Comparison of ENCODE assay signal across 1 cellular context in the genomic region with DNA sequence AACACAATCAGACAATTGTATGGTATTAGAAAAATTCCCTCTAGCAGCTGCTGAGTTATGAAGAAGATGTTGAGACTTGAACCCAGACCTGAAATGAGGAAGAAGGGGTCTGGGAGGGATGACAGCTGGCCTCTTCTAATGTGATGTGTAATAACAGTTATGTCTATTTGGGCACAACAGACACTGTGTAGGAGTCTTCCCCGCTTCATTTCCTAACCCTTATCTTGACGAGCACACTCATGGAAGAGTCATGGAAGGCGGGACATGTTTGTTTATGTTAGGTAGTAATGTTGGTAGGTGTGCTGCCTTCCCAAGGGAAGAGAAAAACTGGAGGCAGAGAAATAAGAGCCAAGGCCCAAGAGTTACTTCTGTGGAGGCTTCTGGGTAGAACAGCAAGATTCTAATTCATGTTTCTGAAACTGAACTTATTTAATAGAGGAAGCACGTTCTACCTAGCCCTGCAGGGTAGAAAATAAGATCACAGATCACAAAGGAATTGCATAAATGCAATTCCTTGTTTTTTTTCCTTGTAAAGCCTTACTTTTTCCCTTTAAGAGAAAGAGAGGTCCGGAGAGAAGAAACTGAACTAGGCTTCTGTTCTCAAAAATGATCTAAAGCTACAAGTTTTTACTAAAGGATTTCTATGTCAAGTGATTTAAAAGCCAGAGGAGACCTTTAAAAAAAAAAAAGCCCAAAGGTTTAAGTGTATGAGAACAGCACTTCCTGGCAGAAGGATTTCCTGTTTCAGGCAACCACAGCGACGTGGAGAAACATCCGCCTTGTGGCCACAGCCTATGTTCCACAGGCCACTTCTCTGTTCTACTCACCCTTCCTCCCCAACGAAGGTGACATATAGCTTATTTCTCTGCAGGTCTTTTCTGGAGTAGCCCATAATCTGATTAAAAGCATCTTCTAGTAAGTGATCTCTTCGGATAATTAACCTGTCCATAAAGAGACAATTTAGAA.
TF ChIP-seq lines count a peak whose summit lies in the region.

No MANE protein-coding gene starts in this region.

TF ChIP-seq in WTC11, 78 proteins besides CTCF, POLR2A, EP300 and RAD21 (continued from another document):
- TF ChIP-seq, protein P1, sequence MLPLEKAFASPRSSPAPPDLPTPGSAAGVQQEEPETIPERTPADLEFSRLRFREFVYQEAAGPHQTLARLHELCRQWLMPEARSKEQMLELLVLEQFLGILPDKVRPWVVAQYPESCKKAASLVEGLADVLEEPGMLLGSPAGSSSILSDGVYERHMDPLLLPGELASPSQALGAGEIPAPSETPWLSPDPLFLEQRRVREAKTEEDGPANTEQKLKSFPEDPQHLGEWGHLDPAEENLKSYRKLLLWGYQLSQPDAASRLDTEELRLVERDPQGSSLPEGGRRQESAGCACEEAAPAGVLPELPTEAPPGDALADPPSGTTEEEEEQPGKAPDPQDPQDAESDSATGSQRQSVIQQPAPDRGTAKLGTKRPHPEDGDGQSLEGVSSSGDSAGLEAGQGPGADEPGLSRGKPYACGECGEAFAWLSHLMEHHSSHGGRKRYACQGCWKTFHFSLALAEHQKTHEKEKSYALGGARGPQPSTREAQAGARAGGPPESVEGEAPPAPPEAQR (CRISPR knock-in tag; IDR thresholded peaks at IDR 0.05) = no peak
- TF ChIP-seq ZNF317 (CRISPR knock-in tag; IDR thresholded peaks at IDR 0.05; ENCODE audit: borderline replicate concordance, low read depth) = no peak
- TF ChIP-seq, protein P2, sequence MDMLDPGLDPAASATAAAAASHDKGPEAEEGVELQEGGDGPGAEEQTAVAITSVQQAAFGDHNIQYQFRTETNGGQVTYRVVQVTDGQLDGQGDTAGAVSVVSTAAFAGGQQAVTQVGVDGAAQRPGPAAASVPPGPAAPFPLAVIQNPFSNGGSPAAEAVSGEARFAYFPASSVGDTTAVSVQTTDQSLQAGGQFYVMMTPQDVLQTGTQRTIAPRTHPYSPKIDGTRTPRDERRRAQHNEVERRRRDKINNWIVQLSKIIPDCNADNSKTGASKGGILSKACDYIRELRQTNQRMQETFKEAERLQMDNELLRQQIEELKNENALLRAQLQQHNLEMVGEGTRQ (CRISPR knock-in tag; IDR thresholded peaks at IDR 0.05) = no peak
- TF ChIP-seq GABPB1 (CRISPR knock-in tag; IDR thresholded peaks at IDR 0.05) = no peak
- TF ChIP-seq, protein P3, sequence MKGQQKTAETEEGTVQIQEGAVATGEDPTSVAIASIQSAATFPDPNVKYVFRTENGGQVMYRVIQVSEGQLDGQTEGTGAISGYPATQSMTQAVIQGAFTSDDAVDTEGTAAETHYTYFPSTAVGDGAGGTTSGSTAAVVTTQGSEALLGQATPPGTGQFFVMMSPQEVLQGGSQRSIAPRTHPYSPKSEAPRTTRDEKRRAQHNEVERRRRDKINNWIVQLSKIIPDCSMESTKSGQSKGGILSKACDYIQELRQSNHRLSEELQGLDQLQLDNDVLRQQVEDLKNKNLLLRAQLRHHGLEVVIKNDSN (CRISPR knock-in tag; IDR thresholded peaks at IDR 0.05) = no peak
- TF ChIP-seq, protein P4, sequence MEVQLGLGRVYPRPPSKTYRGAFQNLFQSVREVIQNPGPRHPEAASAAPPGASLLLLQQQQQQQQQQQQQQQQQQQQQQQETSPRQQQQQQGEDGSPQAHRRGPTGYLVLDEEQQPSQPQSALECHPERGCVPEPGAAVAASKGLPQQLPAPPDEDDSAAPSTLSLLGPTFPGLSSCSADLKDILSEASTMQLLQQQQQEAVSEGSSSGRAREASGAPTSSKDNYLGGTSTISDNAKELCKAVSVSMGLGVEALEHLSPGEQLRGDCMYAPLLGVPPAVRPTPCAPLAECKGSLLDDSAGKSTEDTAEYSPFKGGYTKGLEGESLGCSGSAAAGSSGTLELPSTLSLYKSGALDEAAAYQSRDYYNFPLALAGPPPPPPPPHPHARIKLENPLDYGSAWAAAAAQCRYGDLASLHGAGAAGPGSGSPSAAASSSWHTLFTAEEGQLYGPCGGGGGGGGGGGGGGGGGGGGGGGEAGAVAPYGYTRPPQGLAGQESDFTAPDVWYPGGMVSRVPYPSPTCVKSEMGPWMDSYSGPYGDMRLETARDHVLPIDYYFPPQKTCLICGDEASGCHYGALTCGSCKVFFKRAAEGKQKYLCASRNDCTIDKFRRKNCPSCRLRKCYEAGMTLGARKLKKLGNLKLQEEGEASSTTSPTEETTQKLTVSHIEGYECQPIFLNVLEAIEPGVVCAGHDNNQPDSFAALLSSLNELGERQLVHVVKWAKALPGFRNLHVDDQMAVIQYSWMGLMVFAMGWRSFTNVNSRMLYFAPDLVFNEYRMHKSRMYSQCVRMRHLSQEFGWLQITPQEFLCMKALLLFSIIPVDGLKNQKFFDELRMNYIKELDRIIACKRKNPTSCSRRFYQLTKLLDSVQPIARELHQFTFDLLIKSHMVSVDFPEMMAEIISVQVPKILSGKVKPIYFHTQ (CRISPR knock-in tag; IDR thresholded peaks at IDR 0.05) = no peak
- TF ChIP-seq, protein P5, sequence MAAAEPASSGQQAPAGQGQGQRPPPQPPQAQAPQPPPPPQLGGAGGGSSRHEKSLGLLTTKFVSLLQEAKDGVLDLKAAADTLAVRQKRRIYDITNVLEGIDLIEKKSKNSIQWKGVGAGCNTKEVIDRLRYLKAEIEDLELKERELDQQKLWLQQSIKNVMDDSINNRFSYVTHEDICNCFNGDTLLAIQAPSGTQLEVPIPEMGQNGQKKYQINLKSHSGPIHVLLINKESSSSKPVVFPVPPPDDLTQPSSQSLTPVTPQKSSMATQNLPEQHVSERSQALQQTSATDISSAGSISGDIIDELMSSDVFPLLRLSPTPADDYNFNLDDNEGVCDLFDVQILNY (CRISPR knock-in tag; IDR thresholded peaks at IDR 0.05) = no peak
- TF ChIP-seq ATF1 (CRISPR knock-in tag; IDR thresholded peaks at IDR 0.05) = no peak
- TF ChIP-seq, protein P6, sequence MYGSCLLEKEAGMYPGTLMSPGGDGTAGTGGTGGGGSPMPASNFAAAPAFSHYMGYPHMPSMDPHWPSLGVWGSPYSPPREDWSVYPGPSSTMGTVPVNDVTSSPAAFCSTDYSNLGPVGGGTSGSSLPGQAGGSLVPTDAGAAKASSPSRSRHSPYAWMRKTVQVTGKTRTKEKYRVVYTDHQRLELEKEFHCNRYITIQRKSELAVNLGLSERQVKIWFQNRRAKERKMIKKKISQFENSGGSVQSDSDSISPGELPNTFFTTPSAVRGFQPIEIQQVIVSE (CRISPR knock-in tag; IDR thresholded peaks at IDR 0.05; ENCODE audit: borderline replicate concordance) = no peak
- TF ChIP-seq MXD4 (CRISPR knock-in tag; IDR thresholded peaks at IDR 0.05; ENCODE audit: borderline replicate concordance) = no peak
- TF ChIP-seq, protein P7, sequence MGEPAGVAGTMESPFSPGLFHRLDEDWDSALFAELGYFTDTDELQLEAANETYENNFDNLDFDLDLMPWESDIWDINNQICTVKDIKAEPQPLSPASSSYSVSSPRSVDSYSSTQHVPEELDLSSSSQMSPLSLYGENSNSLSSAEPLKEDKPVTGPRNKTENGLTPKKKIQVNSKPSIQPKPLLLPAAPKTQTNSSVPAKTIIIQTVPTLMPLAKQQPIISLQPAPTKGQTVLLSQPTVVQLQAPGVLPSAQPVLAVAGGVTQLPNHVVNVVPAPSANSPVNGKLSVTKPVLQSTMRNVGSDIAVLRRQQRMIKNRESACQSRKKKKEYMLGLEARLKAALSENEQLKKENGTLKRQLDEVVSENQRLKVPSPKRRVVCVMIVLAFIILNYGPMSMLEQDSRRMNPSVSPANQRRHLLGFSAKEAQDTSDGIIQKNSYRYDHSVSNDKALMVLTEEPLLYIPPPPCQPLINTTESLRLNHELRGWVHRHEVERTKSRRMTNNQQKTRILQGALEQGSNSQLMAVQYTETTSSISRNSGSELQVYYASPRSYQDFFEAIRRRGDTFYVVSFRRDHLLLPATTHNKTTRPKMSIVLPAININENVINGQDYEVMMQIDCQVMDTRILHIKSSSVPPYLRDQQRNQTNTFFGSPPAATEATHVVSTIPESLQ (CRISPR knock-in tag; IDR thresholded peaks at IDR 0.05) = no peak
- no peak for TF ChIP-seq EMX1 (CRISPR knock-in tag; IDR thresholded peaks at IDR 0.05)
- TF ChIP-seq, protein P8, sequence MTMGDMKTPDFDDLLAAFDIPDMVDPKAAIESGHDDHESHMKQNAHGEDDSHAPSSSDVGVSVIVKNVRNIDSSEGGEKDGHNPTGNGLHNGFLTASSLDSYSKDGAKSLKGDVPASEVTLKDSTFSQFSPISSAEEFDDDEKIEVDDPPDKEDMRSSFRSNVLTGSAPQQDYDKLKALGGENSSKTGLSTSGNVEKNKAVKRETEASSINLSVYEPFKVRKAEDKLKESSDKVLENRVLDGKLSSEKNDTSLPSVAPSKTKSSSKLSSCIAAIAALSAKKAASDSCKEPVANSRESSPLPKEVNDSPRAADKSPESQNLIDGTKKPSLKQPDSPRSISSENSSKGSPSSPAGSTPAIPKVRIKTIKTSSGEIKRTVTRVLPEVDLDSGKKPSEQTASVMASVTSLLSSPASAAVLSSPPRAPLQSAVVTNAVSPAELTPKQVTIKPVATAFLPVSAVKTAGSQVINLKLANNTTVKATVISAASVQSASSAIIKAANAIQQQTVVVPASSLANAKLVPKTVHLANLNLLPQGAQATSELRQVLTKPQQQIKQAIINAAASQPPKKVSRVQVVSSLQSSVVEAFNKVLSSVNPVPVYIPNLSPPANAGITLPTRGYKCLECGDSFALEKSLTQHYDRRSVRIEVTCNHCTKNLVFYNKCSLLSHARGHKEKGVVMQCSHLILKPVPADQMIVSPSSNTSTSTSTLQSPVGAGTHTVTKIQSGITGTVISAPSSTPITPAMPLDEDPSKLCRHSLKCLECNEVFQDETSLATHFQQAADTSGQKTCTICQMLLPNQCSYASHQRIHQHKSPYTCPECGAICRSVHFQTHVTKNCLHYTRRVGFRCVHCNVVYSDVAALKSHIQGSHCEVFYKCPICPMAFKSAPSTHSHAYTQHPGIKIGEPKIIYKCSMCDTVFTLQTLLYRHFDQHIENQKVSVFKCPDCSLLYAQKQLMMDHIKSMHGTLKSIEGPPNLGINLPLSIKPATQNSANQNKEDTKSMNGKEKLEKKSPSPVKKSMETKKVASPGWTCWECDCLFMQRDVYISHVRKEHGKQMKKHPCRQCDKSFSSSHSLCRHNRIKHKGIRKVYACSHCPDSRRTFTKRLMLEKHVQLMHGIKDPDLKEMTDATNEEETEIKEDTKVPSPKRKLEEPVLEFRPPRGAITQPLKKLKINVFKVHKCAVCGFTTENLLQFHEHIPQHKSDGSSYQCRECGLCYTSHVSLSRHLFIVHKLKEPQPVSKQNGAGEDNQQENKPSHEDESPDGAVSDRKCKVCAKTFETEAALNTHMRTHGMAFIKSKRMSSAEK (CRISPR knock-in tag; IDR thresholded peaks at IDR 0.05; ENCODE audit: borderline replicate concordance) = no peak
- TF ChIP-seq IRF2 (CRISPR knock-in tag; IDR thresholded peaks at IDR 0.05; ENCODE audit: borderline replicate concordance, low read depth) = no peak
- TF ChIP-seq, protein P9, sequence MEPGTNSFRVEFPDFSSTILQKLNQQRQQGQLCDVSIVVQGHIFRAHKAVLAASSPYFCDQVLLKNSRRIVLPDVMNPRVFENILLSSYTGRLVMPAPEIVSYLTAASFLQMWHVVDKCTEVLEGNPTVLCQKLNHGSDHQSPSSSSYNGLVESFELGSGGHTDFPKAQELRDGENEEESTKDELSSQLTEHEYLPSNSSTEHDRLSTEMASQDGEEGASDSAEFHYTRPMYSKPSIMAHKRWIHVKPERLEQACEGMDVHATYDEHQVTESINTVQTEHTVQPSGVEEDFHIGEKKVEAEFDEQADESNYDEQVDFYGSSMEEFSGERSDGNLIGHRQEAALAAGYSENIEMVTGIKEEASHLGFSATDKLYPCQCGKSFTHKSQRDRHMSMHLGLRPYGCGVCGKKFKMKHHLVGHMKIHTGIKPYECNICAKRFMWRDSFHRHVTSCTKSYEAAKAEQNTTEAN (CRISPR knock-in tag; IDR thresholded peaks at IDR 0.05) = no peak
- no peak for TF ChIP-seq NFE2L1 (CRISPR knock-in tag; IDR thresholded peaks at IDR 0.05)
- TF ChIP-seq FOXP1 (CRISPR knock-in tag; IDR thresholded peaks at IDR 0.05; ENCODE audit: borderline replicate concordance) = no peak
